In genomic region chr15:57245130-57245529, GRCh38 we compare ENCODE assay signal across 15 cellular contexts.
DNase-seq lines count a peak whose midpoint lies in the region; ATAC-seq and TF ChIP-seq lines count a peak whose summit lies in the region.
"Had no signal": no experiment of that assay in that cellular context is flagged by ENCODE, and none has a peak within 500 bp of the region (broad histone marks: within the 10 kb centered on the region; RNA-seq: fewer than 3 reads in every experiment).

No MANE protein-coding gene starts in this region.

- H3K4me1 ChIP-seq in heart right ventricle: peaks cover 0 to 14% (median 0%) of the 10 kb centered on the region in 9 donors
- H3K4me1 ChIP-seq: uterus had no signal

- 25 to 27% methylated on average over 3 of the region's 3 CpGs for WGBS in heart right ventricle, 2 donors

- H3K9me3 ChIP-seq in heart right ventricle: no peaks in the 10 kb centered on the region
- H3K9me3 ChIP-seq: uterus had no signal

- no peak for TF ChIP-seq CTCF in heart right ventricle (IDR thresholded peaks at IDR 0.05)

- H3K27ac ChIP-seq in heart right ventricle: peak overlapping the region in 7 of 10 donors; percentile 2 to 62 (median 30)
- H3K27ac ChIP-seq: uterus had no signal

- no peaks in the 10 kb centered on the region for H3K9me3 Mint-ChIP-seq in stimulated activated effector memory CD8-positive, alpha-beta T cell treated with anti-CD3 and anti-CD28 coated beads, Interleukin-12 subunit alpha, Interleukin-12 subunit beta, amount 100 ng/mL, for 72 hours
- H3K9me3 Mint-ChIP-seq: immature natural killer cell had no signal

- ATAC-seq in Right ventricle myocardium inferior (peak; percentile 87), heart right ventricle (peak in 6 of 8 donors; percentile 37 to 82 (median 62))
- no peak for ATAC-seq in stimulated activated effector memory CD8-positive, alpha-beta T cell treated with anti-CD3 and anti-CD28 coated beads, Interleukin-12 subunit alpha, Interleukin-12 subunit beta, amount 100 ng/mL, for 72 hours

- no peak overlapping the region for H3K4me3 Mint-ChIP-seq in stimulated activated effector memory CD8-positive, alpha-beta T cell treated with anti-CD3 and anti-CD28 coated beads, Interleukin-12 subunit alpha, Interleukin-12 subunit beta, amount 100 ng/mL, for 72 hours
- H3K4me3 Mint-ChIP-seq: immature natural killer cell had no signal

- no peak overlapping the region for H3K4me3 ChIP-seq in heart right ventricle
- H3K4me3 ChIP-seq: uterus had no signal

- H3K36me3 Mint-ChIP-seq in stimulated activated effector memory CD8-positive, alpha-beta T cell treated with anti-CD3 and anti-CD28 coated beads, Interleukin-12 subunit alpha, Interleukin-12 subunit beta, amount 100 ng/mL, for 72 hours: peaks cover 55% of the 10 kb centered on the region

- peak overlapping the region; percentile 29 for H3K27ac Mint-ChIP-seq in stimulated activated effector memory CD8-positive, alpha-beta T cell treated with anti-CD3 and anti-CD28 coated beads, Interleukin-12 subunit alpha, Interleukin-12 subunit beta, amount 100 ng/mL, for 72 hours
- H3K27ac Mint-ChIP-seq: immature natural killer cell had no signal

- peaks cover 7% of the 10 kb centered on the region for H3K4me1 Mint-ChIP-seq in stimulated activated effector memory CD8-positive, alpha-beta T cell treated with anti-CD3 and anti-CD28 coated beads, Interleukin-12 subunit alpha, Interleukin-12 subunit beta, amount 100 ng/mL, for 72 hours
- H3K4me1 Mint-ChIP-seq: immature natural killer cell had no signal

- intact Hi-C loops in Right ventricle myocardium inferior (cut with DNase I): no loop called here
- intact Hi-C loops in cardiac septum (cut with DNase I): no loop called here
- intact Hi-C loops in heart right ventricle (cut with DNase I): no loop called here

- DNase-seq in Right ventricle myocardium inferior (ENCODE audit: missing footprints): no peak
- no peak for DNase-seq in cardiac septum (ENCODE audit: low spot score)
- DNase-seq in OCI-M1 (lab: John Stamatoyannopoulos, UW): peak; percentile 75
- no peak for DNase-seq in heart right ventricle
- DNase-seq in stimulated activated effector memory CD8-positive, alpha-beta T cell treated with anti-CD3 and anti-CD28 coated beads, Interleukin-12 subunit alpha, Interleukin-12 subunit beta, amount 100 ng/mL, for 72 hours (ENCODE audit: low spot score in 2 of 2): no peak
- DNase-seq in SKM-1 (lab: John Stamatoyannopoulos, UW; ENCODE audit: unreplicated experiment): no peak
- DNase-seq in activated CD4-positive, CD25-positive, alpha-beta regulatory T cell (lab: John Stamatoyannopoulos, UW): no peak
- DNase-seq in HuH-7.5 (ENCODE audit: low spot score): no peak
- DNase-seq: activated CD4-positive, alpha-beta T cell treated with anti-CD3 and anti-CD28 coated beads for 4 hours; activated effector memory CD4-positive, alpha-beta T cell treated with anti-CD3 and anti-CD28 coated beads, Interleukin-2, amount 50 U/mL, for 16 hours; cerebellar nuclear complex; immature natural killer cell; NCI-H526 treated with DMSO at 0.1 percent for 48 hours; nucleus accumbens; uterus had no signal

- peaks cover 0 to 77% (median 11%) of the 10 kb centered on the region in 9 donors for H3K36me3 ChIP-seq in heart right ventricle
- H3K36me3 ChIP-seq: uterus had no signal

- H3K27me3 ChIP-seq in heart right ventricle: no peaks in the 10 kb centered on the region
- H3K27me3 ChIP-seq: uterus had no signal
